In the genomic region with DNA sequence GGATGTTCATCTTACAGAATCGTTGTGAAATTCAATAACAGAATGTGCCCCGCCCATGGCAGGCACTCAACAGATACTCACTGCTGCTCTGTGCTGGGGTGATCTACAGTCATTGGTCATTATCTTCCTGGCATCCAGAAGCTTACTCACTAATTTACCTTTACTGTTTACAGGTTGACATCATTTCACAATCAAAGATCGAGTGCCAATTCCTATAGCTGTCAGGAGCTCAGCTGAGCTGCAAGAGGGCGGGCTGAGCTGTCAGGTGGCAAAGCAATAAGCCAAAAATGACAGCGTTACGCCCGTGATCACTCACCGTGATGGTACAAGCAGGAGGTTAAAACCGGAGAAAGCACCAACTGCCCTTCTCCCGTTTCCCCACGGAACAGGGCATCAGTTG, we compare ENCODE assay signal across 19 cellular contexts. TPM values are rescaled to one million over a fixed set of nuclear protein-coding genes. Genes with fewer than 3 reads are reported as not detected.
A peak's percentile ranks its signal among the peaks of the same experiment; 100 is the strongest.
DNase-seq lines count a peak whose midpoint lies in the region; FAIRE-seq and TF ChIP-seq lines count a peak whose summit lies in the region.
"Had no signal": no experiment of that assay in that cellular context is flagged by ENCODE, and none has a peak within 500 bp of the region (broad histone marks: within the 10 kb centered on the region; RNA-seq: fewer than 3 reads in every experiment).

No MANE protein-coding gene starts in this region.

- TF ChIP-seq POLR2A in esophagus squamous epithelium (IDR thresholded peaks at IDR 0.05) = no peak

- WGBS in esophagus squamous epithelium, 2 donors = 59 to 67% methylated on average over 11 of the region's 11 CpGs
- 62 to 79% (median 63%) methylated on average over 11 of the region's 11 CpGs for WGBS in small intestine, 3 donors

- intact Hi-C loops in esophagus squamous epithelium (cut with DNase I) = no loop called here

- H3K4me3 ChIP-seq in esophagus squamous epithelium (no peak overlapping the region), small intestine (ENCODE audit: low read depth in 1 of 2, low read length in 2 of 2) (no peak overlapping the region)
- H3K4me3 ChIP-seq: GM12878, thoracic aorta had no signal

- DNase-seq in NCI-H2227 (lab: John Stamatoyannopoulos, UW; ENCODE audit: unreplicated experiment) = peak; percentile 13
- DNase-seq in NCI-H2227 treated with DMSO at 0.1 percent for 48 hours (lab: John Stamatoyannopoulos, UW) = no peak
- peak; percentile 29 for DNase-seq in NCI-H2196 (lab: John Stamatoyannopoulos, UW; ENCODE audit: unreplicated experiment)
- DNase-seq in esophagus squamous epithelium (lab: John Stamatoyannopoulos, UW) = no peak
- peak; percentile 25 for DNase-seq in small intestine
- DNase-seq in NCI-H187 treated with DMSO at 0.1 percent for 48 hours (lab: John Stamatoyannopoulos, UW) = no peak
- no peak for DNase-seq in HK-2 (ENCODE audit: unreplicated experiment)
- no peak for DNase-seq in activated T-cell treated with anti-CD3 and anti-CD28 coated beads, Interleukin-2, amount 50 U/mL, for 1 hour
- DNase-seq: activated CD4-positive, alpha-beta memory T cell treated with anti-CD3 and anti-CD28 coated beads, Interleukin-2, amount 10 ng/mL, durations not matched to agents 7 days and 5 days; activated naive CD8-positive, alpha-beta T cell treated with anti-CD3 and anti-CD28 coated beads, Interleukin-2, amount 50 U/mL, for 24 hours; Caco-2; foreskin melanocyte; mesendoderm; NCI-H226; stimulated activated CD4-positive, alpha-beta T cell treated with anti-CD3 and anti-CD28 coated beads, Interleukin-4, amount 100 ng/mL, for 1 hour; stimulated activated CD8-positive, alpha-beta memory T cell treated with anti-CD3 and anti-CD28 coated beads, Interleukin-4, amount 100 ng/mL, for 48 hours had no signal

- H3K9me3 ChIP-seq in esophagus squamous epithelium (no peaks in the 10 kb centered on the region), small intestine (ENCODE audit: control insufficient read depth, low read depth) (no peaks in the 10 kb centered on the region)
- H3K9me3 ChIP-seq: Caco-2, thoracic aorta had no signal

- H3K27me3 ChIP-seq in esophagus squamous epithelium (no peaks in the 10 kb centered on the region), small intestine (ENCODE audit: control insufficient read depth in 2 of 2, insufficient read depth in 2 of 2, low read length in 2 of 2) (no peaks in the 10 kb centered on the region)

- no peak for TF ChIP-seq CTCF in esophagus squamous epithelium (IDR thresholded peaks at IDR 0.05)

- no peak for FAIRE-seq in small intestine (lab: Jason Lieb, UNC)
- FAIRE-seq: GM12878, H54 had no signal

- H3K36me3 ChIP-seq in esophagus squamous epithelium = no peaks in the 10 kb centered on the region
- H3K36me3 ChIP-seq in small intestine (ENCODE audit: control insufficient read depth in 2 of 2, insufficient read depth in 2 of 2, low read length in 2 of 2) = no peaks in the 10 kb centered on the region
- H3K36me3 ChIP-seq: thoracic aorta had no signal

- H3K27ac ChIP-seq in esophagus squamous epithelium = peak overlapping the region in 3 of 4 donors; percentile 53 to 70 (median 55)
- no peak overlapping the region for H3K27ac ChIP-seq in small intestine (ENCODE audit: low read depth in 1 of 2, low read length in 1 of 2)
- H3K27ac ChIP-seq: thoracic aorta had no signal

- H3K4me1 ChIP-seq in esophagus squamous epithelium = peaks cover 0 to 20% (median 0%) of the 10 kb centered on the region in 3 donors
- H3K4me1 ChIP-seq in small intestine (ENCODE audit: control insufficient read depth in 2 of 2, insufficient read depth in 1 of 2, low read depth in 1 of 2, low read length in 1 of 2) = no peaks in the 10 kb centered on the region
- H3K4me1 ChIP-seq: Caco-2 had no signal

RNA-seq across cellular contexts. Expression of gene LITAF, which starts 51.2 kb away (rescaled TPM):
- 10 to 100 TPM; 13.7 to 44.4 (median 34.4) TPM for total RNA-seq in esophagus squamous epithelium
- 100 to 1,000 TPM in 1 of 3 donors, 10 to 100 TPM in 2; 44.7 to 112 (median 47.8) TPM for polyA plus RNA-seq in small intestine

Comparison
In these comparisons a context has a peak if more than half of its experiments do, and no peak if none do; other contexts are left out.
1. DNase-seq: peak in NCI-H2227 (single experiment), NCI-H2196 (single experiment) and small intestine (single experiment); none in NCI-H2227 treated with DMSO at 0.1 percent for 48 hours (single experiment), esophagus squamous epithelium (single experiment), NCI-H187 treated with DMSO at 0.1 percent for 48 hours (single experiment), HK-2 (single experiment) and activated T-cell treated with anti-CD3 and anti-CD28 coated beads, Interleukin-2, amount 50 U/mL, for 1 hour (single experiment).
2. H3K27ac ChIP-seq: peak in esophagus squamous epithelium (3 of 4); none in small intestine (0 of 2).